In genomic region chr11:112073941-112074811, GRCh38 we compare ENCODE assay signal across 8 cellular contexts. TPM values are rescaled to one million over a fixed set of nuclear protein-coding genes. Genes with fewer than 3 reads are reported as not detected.
DNase-seq lines count a peak whose midpoint lies in the region; ATAC-seq, FAIRE-seq and TF ChIP-seq lines count a peak whose summit lies in the region.

A gene with protein sequence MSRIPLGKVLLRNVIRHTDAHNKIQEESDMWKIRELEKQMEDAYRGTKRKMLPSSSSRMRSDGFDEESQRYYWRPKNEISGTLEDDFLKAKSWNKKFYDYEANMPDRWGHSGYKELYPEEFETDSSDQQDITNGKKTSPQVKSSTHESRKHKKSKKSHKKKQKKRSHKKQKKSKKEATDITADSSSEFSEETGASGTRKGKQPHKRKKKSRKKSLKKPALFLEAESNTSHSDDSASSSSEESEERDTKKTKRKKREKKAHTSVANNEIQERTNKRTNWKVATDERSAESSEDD (plus strand): TSS chr11:112074299. CDS start chr11:112075575, 1,276 bp downstream.
PIH1D2 (minus strand) TSS chr11:112074017; CDS start chr11:112073174, 843 bp downstream.

- FAIRE-seq in keratinocyte (lab: Jason Lieb, UNC): peak; percentile 62

- H3K79me2 ChIP-seq in keratinocyte (ENCODE audit: control insufficient read depth, insufficient read depth, low read length): peaks cover 25% of the 10 kb centered on the region

- H3K27me3 ChIP-seq in keratinocyte (ENCODE audit: control insufficient read depth, extremely low read depth, insufficient read depth, low read length): no peaks in the 10 kb centered on the region

- peak in 1 of 3 experiments; percentile 19 for TF ChIP-seq CTCF in keratinocyte (optimal IDR thresholded peaks at IDR 0.05 in 1 of 3, IDR thresholded peaks at IDR 0.05 in 1 of 3, conservative IDR thresholded peaks at IDR 0.05 in 1 of 3; ENCODE audit: extremely low read depth in 1 of 3, insufficient read depth in 2 of 3, low read length in 3 of 3)

- peak within 1 kb of the TSS; percentile 94 for H2AFZ ChIP-seq in keratinocyte (ENCODE audit: control insufficient read depth, low read length)

- H4K20me1 ChIP-seq in keratinocyte (ENCODE audit: control insufficient read depth, extremely low read depth, insufficient read depth, low read length): no peaks in the 10 kb centered on the region

- H3K4me1 ChIP-seq in keratinocyte (ENCODE audit: control insufficient read depth, extremely low read depth, insufficient read depth, low read length): peaks cover 13% of the 10 kb centered on the region

- H3K4me3 ChIP-seq in keratinocyte (ENCODE audit: control insufficient read depth in 2 of 3, extremely low read depth in 1 of 3, insufficient read depth in 2 of 3, low read depth in 1 of 3, low read length in 3 of 3): peak within 1 kb of the TSS; percentile 92 to 98 (median 97)

- peak within 1 kb of the TSS; percentile 97 for H3K27ac ChIP-seq in keratinocyte (ENCODE audit: control insufficient read depth, insufficient read depth, low read length)

- peak; percentile 73 for DNase-seq in AG08396 (ENCODE audit: low spot score)
- peak; percentile 93 for DNase-seq in NCI-H345 (lab: John Stamatoyannopoulos, UW)
- peak; percentile 73 for DNase-seq in activated CD4-positive, CD25-positive, alpha-beta regulatory T cell treated with anti-CD3 and anti-CD28 coated beads, Interleukin-2, amount 50 U/mL, for 16 hours (ENCODE audit: low read depth, low spot score)
- DNase-seq in cerebellar cortex (ENCODE audit: low spot score): peak; percentile 93
- DNase-seq in keratinocyte (ENCODE audit: low read depth, low spot score): peak; percentile 30
- peak; percentile 55 to 56 for DNase-seq in stimulated activated CD4-positive, alpha-beta T cell treated with anti-CD3 and anti-CD28 coated beads, Interleukin-15, amount 100 ng/mL, for 1 hour (ENCODE audit: low read depth in 1 of 2, low spot score in 1 of 2)

- dilution Hi-C loops in keratinocyte (cut with MboI; ENCODE audit: extremely low pct_ligation_motif_present, low sequenced_read_pairs): no loop called here

- peak within 1 kb of the TSS; percentile 76 for H3K4me2 ChIP-seq in keratinocyte (ENCODE audit: control insufficient read depth, extremely low read depth, insufficient read depth, low read depth, low read length)

- no peaks in the 10 kb centered on the region for H3K9me1 ChIP-seq in keratinocyte (ENCODE audit: control insufficient read depth, extremely low read depth, insufficient read depth, low read length)

- peak within 1 kb of the TSS; percentile 95 for H3K9ac ChIP-seq in keratinocyte (ENCODE audit: control insufficient read depth, extremely low read depth, insufficient read depth, low read length)

- H3K36me3 ChIP-seq in keratinocyte (ENCODE audit: control insufficient read depth in 2 of 2, extremely low read depth in 1 of 2, insufficient read depth in 2 of 2, low read length in 2 of 2): peaks cover 0 to 7% of the 10 kb centered on the region in 2 experiments

- no peaks in the 10 kb centered on the region for H3K9me3 ChIP-seq in keratinocyte (ENCODE audit: control insufficient read depth, low read depth, low read length)

- ATAC-seq in GM18909 (IDR thresholded peaks at IDR 0.05; ENCODE audit: poor library complexity, unreplicated experiment) (peak; percentile 89), HG03175 (IDR thresholded peaks at IDR 0.05; ENCODE audit: unreplicated experiment) (peak; percentile 92)

RNA-seq across cellular contexts. Expression of the first gene that starts in this region (rescaled TPM):
- 13.1 to 23.3 TPM (median 18.9 TPM) in 3 replicates for polyA plus RNA-seq in keratinocyte
- polyA plus RNA-seq in keratinocyte (2011; ENCODE audit: low read depth): 65.2 TPM
- polyA plus RNA-seq in keratinocyte (2011; cell fraction: cytosol; rRNA removed): 16.1 and 17.1 TPM in 2 replicates
- polyA plus RNA-seq in keratinocyte (2011; cell fraction: nucleus; rRNA removed): 8.4 and 12.9 TPM in 2 replicates
- 15.7 and 17.6 TPM in 2 replicates for polyA plus RNA-seq in keratinocyte (2012; ENCODE audit: low replicate concordance)
- 2.6 to 10.6 TPM (median 7.0 TPM) in 3 replicates for polyA minus RNA-seq in keratinocyte
- polyA minus RNA-seq in keratinocyte (2011; cell fraction: cytosol; rRNA and poly(A)+ RNA removed): 14.4 TPM
- polyA minus RNA-seq in keratinocyte (2011; cell fraction: nucleus; rRNA and poly(A)+ RNA removed): 4.1 and 6.4 TPM in 2 replicates

RNA-seq across cellular contexts. Expression of gene PIH1D2, which starts in this region (rescaled TPM):
- polyA plus RNA-seq in keratinocyte: 1.2 to 2.0 TPM (median 1.9 TPM) in 3 replicates
- polyA plus RNA-seq in keratinocyte (2011; ENCODE audit: low read depth): 0.50 TPM
- 1.0 and 2.2 TPM in 2 replicates for polyA plus RNA-seq in keratinocyte (2011; cell fraction: cytosol; rRNA removed)
- 1.6 and 1.8 TPM in 2 replicates for polyA plus RNA-seq in keratinocyte (2011; cell fraction: nucleus; rRNA removed)
- 1.0 and 1.6 TPM in 2 replicates for polyA plus RNA-seq in keratinocyte (2012; ENCODE audit: low replicate concordance)
- 0.79 to 3.0 TPM (median 0.93 TPM) in 3 replicates for polyA minus RNA-seq in keratinocyte
- polyA minus RNA-seq in keratinocyte (2011; cell fraction: cytosol; rRNA and poly(A)+ RNA removed): not detected
- polyA minus RNA-seq in keratinocyte (2011; cell fraction: nucleus; rRNA and poly(A)+ RNA removed): 0.42 TPM in 1 of 2 replicates, not detected in the other

Comparison
In these comparisons a context has a peak if more than half of its experiments do, and no peak if none do; other contexts are left out.
1. Peak in every context shown above with its lines: DNase-seq, ATAC-seq, H3K4me3 ChIP-seq and H3K27ac ChIP-seq.
2. DNase-seq: peak in every context shown above with its lines; median percentile 93 in NCI-H345; 93 in cerebellar cortex; 73 in AG08396; 73 in activated CD4-positive, CD25-positive, alpha-beta regulatory T cell treated with anti-CD3 and anti-CD28 coated beads, Interleukin-2, amount 50 U/mL, for 16 hours; 56 in stimulated activated CD4-positive, alpha-beta T cell treated with anti-CD3 and anti-CD28 coated beads, Interleukin-15, amount 100 ng/mL, for 1 hour; 30 in keratinocyte.